In genomic region chr14:92735344-92735743, GRCh38 we compare ENCODE assay signal across 21 cellular contexts. TPM values are rescaled to one million over a fixed set of nuclear protein-coding genes. Genes with fewer than 3 reads are reported as not detected.
DNase-seq lines count a peak whose midpoint lies in the region; ATAC-seq and TF ChIP-seq lines count a peak whose summit lies in the region.
"Had no signal": no experiment of that assay in that cellular context is flagged by ENCODE, and none has a peak within 500 bp of the region (broad histone marks: within the 10 kb centered on the region; RNA-seq: fewer than 3 reads in every experiment).

No MANE protein-coding gene starts in this region.

- no peak overlapping the region for H4K5ac ChIP-seq in mesendoderm (ENCODE audit: low read length)

- peaks cover 56 to 99% (median 64%) of the 10 kb centered on the region in 10 experiments for H3K4me1 ChIP-seq in BLaER1 treated with 17β-estradiol and CSF1 and Interleukin-3, amounts not matched to agents 10 nM and 100 nM
- H3K4me1 ChIP-seq in mesendoderm (ENCODE audit: control insufficient read depth, low read depth, low read length) (no peaks in the 10 kb centered on the region), suprapubic skin (no peaks in the 10 kb centered on the region)

- peaks cover 5% of the 10 kb centered on the region for H3K79me2 ChIP-seq in mesendoderm (ENCODE audit: control insufficient read depth, insufficient read depth, low read length)

- TF ChIP-seq EP300 in suprapubic skin (IDR thresholded peaks at IDR 0.05) = no peak

- no peak overlapping the region for H3K4me3 ChIP-seq in BLaER1 treated with 17β-estradiol and CSF1 and Interleukin-3, amounts not matched to agents 10 nM and 100 nM
- H3K4me3 ChIP-seq in mesendoderm (ENCODE audit: low read length) (no peak overlapping the region), suprapubic skin (no peak overlapping the region)
- H3K4me3 ChIP-seq: A549, GM12878, GM23248 had no signal

- H4K8ac ChIP-seq in mesendoderm (ENCODE audit: low read depth, low read length) = no peak overlapping the region

- WGBS in mesendoderm (ENCODE audit: extremely low coverage, insufficient coverage, low lambda C conversion rate) = no CpG with 5 or more reads among the region's 6 CpGs
- 95% methylated on average over 6 of the region's 6 CpGs for WGBS in suprapubic skin

- H4K20me1 ChIP-seq in BLaER1 treated with 17β-estradiol and CSF1 and Interleukin-3, amounts not matched to agents 10 nM and 100 nM = peaks cover 0 to 100% (median 0%) of the 10 kb centered on the region in 11 experiments; a peak in 6 of 22 replicates

- no peak for TF ChIP-seq CTCF in suprapubic skin (IDR thresholded peaks at IDR 0.05)

- H2AK5ac ChIP-seq in mesendoderm (ENCODE audit: low read length) = no peak overlapping the region

- peak overlapping the region in 6 of 11 experiments; percentile 0 to 90 (median 48); a peak in 6 of 22 replicates for H3K4me2 ChIP-seq in BLaER1 treated with 17β-estradiol and CSF1 and Interleukin-3, amounts not matched to agents 10 nM and 100 nM
- H3K4me2 ChIP-seq in mesendoderm (ENCODE audit: low read length) = no peak overlapping the region
- H3K4me2 ChIP-seq: A549 had no signal

- no peak overlapping the region for H3K23ac ChIP-seq in mesendoderm (ENCODE audit: low read length)

- H3K27ac ChIP-seq in BLaER1 treated with 17β-estradiol and CSF1 and Interleukin-3, amounts not matched to agents 10 nM and 100 nM = peak overlapping the region in 1 of 11 experiments; percentile 5; a peak in 1 of 22 replicates
- H3K27ac ChIP-seq in mesendoderm (ENCODE audit: low read depth, low read length) (no peak overlapping the region), suprapubic skin (no peak overlapping the region)
- H3K27ac ChIP-seq: A549, GM23248 had no signal

- H3K56ac ChIP-seq in mesendoderm (ENCODE audit: low read length) = no peak overlapping the region

- no peak for TF ChIP-seq POLR2A in suprapubic skin (IDR thresholded peaks at IDR 0.05)

- H2BK5ac ChIP-seq in mesendoderm (ENCODE audit: low read length) = no peak overlapping the region

- no peak overlapping the region for H2BK15ac ChIP-seq in mesendoderm (replicated peaks; ENCODE audit: low read depth)

- H3K9me3 ChIP-seq in BLaER1 treated with 17β-estradiol and CSF1 and Interleukin-3, amounts not matched to agents 10 nM and 100 nM (replicated peaks in 1 of 11) = peaks cover 0 to 34% (median 24%) of the 10 kb centered on the region in 11 experiments; a peak in 19 of 22 replicates
- H3K9me3 ChIP-seq in suprapubic skin = no peaks in the 10 kb centered on the region

- peaks cover 19 to 100% (median 24%) of the 10 kb centered on the region in 11 experiments for H3K36me3 ChIP-seq in BLaER1 treated with 17β-estradiol and CSF1 and Interleukin-3, amounts not matched to agents 10 nM and 100 nM
- H3K36me3 ChIP-seq in mesendoderm (ENCODE audit: control insufficient read depth, insufficient read depth, low read length) (peaks cover 1% of the 10 kb centered on the region), suprapubic skin (peaks cover 22% of the 10 kb centered on the region)

- H3K18ac ChIP-seq in mesendoderm (ENCODE audit: low read length) = no peak overlapping the region

- H3K79me1 ChIP-seq in mesendoderm (ENCODE audit: low read length) = peaks cover 15% of the 10 kb centered on the region

- no peaks in the 10 kb centered on the region for H3K27me3 ChIP-seq in BLaER1 treated with 17β-estradiol and CSF1 and Interleukin-3, amounts not matched to agents 10 nM and 100 nM
- H3K27me3 ChIP-seq in mesendoderm (ENCODE audit: insufficient read depth, low read length, poor library complexity) (no peaks in the 10 kb centered on the region), suprapubic skin (no peaks in the 10 kb centered on the region)

- H3K9ac ChIP-seq in BLaER1 treated with 17β-estradiol and CSF1 and Interleukin-3, amounts not matched to agents 10 nM and 100 nM = no peak overlapping the region
- no peak overlapping the region for H3K9ac ChIP-seq in mesendoderm (ENCODE audit: low read length)
- H3K9ac ChIP-seq: GM23248 had no signal

- no peak overlapping the region for H2BK120ac ChIP-seq in mesendoderm (ENCODE audit: low read depth, low read length)

- no peak overlapping the region for H3K4ac ChIP-seq in mesendoderm (ENCODE audit: low read depth, low read length)

- no peak for ATAC-seq in HG03565 (IDR thresholded peaks at IDR 0.05; ENCODE audit: unreplicated experiment)
- ATAC-seq: A549, GM12878 had no signal

- DNase-seq in NCI-H510A treated with DMSO at 0.1 percent for 48 hours (lab: John Stamatoyannopoulos, UW) (peak; percentile 3), NCI-H510A (lab: John Stamatoyannopoulos, UW) (no peak), SW480 (ENCODE audit: low spot score) (peak; percentile 73), mesendoderm (peak; percentile 14), NCI-H1417 (lab: John Stamatoyannopoulos, UW) (no peak), suprapubic skin (ENCODE audit: low spot score in 2 of 2) (no peak)
- DNase-seq: 8988T; ACHN; CD4-positive, alpha-beta T cell; CD8-positive, alpha-beta memory T cell; DMS 273 treated with DMSO at 0.1 percent for 48 hours; DMS79; EL; GDM1; GM23248; H7; HCEC 1CT had no signal

RNA-seq across cellular contexts. Expression of gene LGMN, which starts 13.1 kb away (rescaled TPM):
- polyA plus RNA-seq in mesendoderm (2013, experiment 1 of 2) = 37.8 TPM
- polyA plus RNA-seq in mesendoderm (2013, experiment 2 of 2) = 38.3 TPM
- 10 to 100 TPM; 35.8 to 41.9 (median 39.2) TPM for total RNA-seq in suprapubic skin

RNA-seq across cellular contexts. Expression of gene GOLGA5, which starts 58.8 kb away (rescaled TPM):
- 28.7 TPM for polyA plus RNA-seq in mesendoderm (2013, experiment 1 of 2)
- 28.3 TPM for polyA plus RNA-seq in mesendoderm (2013, experiment 2 of 2)
- total RNA-seq in suprapubic skin = 10 to 100 TPM; 26.2 to 35.3 (median 30.8) TPM

Comparison
In these comparisons a context has a peak if more than half of its experiments do, and no peak if none do; other contexts are left out.
1. DNase-seq: peak in NCI-H510A treated with DMSO at 0.1 percent for 48 hours (single experiment), SW480 (single experiment) and mesendoderm (single experiment); none in NCI-H510A (single experiment), NCI-H1417 (0 of 3) and suprapubic skin (0 of 2).